ENCODE assay signal across 21 cellular contexts in genomic region chr11:33965032-33965431, GRCh38.
"Had no signal": no experiment of that assay in that cellular context is flagged by ENCODE, and none has a peak within 500 bp of the region (broad histone marks: within the 10 kb centered on the region; RNA-seq: fewer than 3 reads in every experiment).

No MANE protein-coding gene starts in this region.

- H3K9me3 Mint-ChIP-seq: natural killer cell; nephron progenitor cell; stimulated activated memory B cell treated with anti-CD40 and anti-IgM and Interleukin-4, amounts not matched to agents 10 μg/mL and 1 μg/mL and 100 μg/mL, for 72 hours; stimulated activated naive CD8-positive, alpha-beta T cell treated with anti-CD3 and anti-CD28 coated beads, Interleukin-15, amount 100 ng/mL, for 72 hours had no signal

- H3K4me3 Mint-ChIP-seq: natural killer cell; nephron progenitor cell; stimulated activated memory B cell treated with anti-CD40 and anti-IgM and Interleukin-4, amounts not matched to agents 10 μg/mL and 1 μg/mL and 100 μg/mL, for 72 hours; stimulated activated naive CD8-positive, alpha-beta T cell treated with anti-CD3 and anti-CD28 coated beads, Interleukin-15, amount 100 ng/mL, for 72 hours; type B pancreatic cell had no signal

- H3K27me3 Mint-ChIP-seq: stimulated activated memory B cell treated with anti-CD40 and anti-IgM and Interleukin-4, amounts not matched to agents 10 μg/mL and 1 μg/mL and 100 μg/mL, for 72 hours had no signal

- H3K27ac Mint-ChIP-seq: natural killer cell; nephron progenitor cell; progenitor cell of endocrine pancreas; stimulated activated memory B cell treated with anti-CD40 and anti-IgM and Interleukin-4, amounts not matched to agents 10 μg/mL and 1 μg/mL and 100 μg/mL, for 72 hours; stimulated activated naive CD8-positive, alpha-beta T cell treated with anti-CD3 and anti-CD28 coated beads, Interleukin-15, amount 100 ng/mL, for 72 hours; type B pancreatic cell had no signal

- ATAC-seq: left cardiac atrium; left lung; lower lobe of right lung; natural killer cell; right lobe of liver; stimulated activated memory B cell treated with anti-CD40 and anti-IgM and Interleukin-4, amounts not matched to agents 10 μg/mL and 1 μg/mL and 100 μg/mL, for 72 hours; stimulated activated naive CD8-positive, alpha-beta T cell treated with anti-CD3 and anti-CD28 coated beads, Interleukin-15, amount 100 ng/mL, for 72 hours had no signal

- DNase-seq: kidney glomerular epithelial cell; left cardiac atrium; left lung; lower lobe of right lung; mammary epithelial cell; mesenchymal stem cell; natural killer cell; nephron progenitor cell; ovary; right lobe of liver; stimulated activated CD4-positive, alpha-beta T cell treated with anti-CD3 and anti-CD28 coated beads, Interleukin-1b, Interleukin-23, amount 100 ng/mL, for 48 hours; stimulated activated CD4-positive, alpha-beta T cell treated with anti-CD3 and anti-CD28 coated beads, Interleukin-2, amount 100 ng/mL, for 48 hours; stimulated activated CD4-positive, alpha-beta T cell treated with anti-CD3 and anti-CD28 coated beads, Interleukin-4, amount 100 ng/mL, for 4 hours; stimulated activated CD8-positive, alpha-beta memory T cell treated with anti-CD3 and anti-CD28 coated beads, Interleukin-4, amount 100 ng/mL, for 48 hours; stimulated activated naive CD4-positive, alpha-beta T cell treated with Interleukin-2 at 50 U/mL for 16 hours; stimulated activated naive CD8-positive, alpha-beta T cell treated with anti-CD3 and anti-CD28 coated beads, Interleukin-15, amount 100 ng/mL, for 72 hours; substantia nigra; uterus had no signal

- H3K36me3 Mint-ChIP-seq: natural killer cell; stimulated activated memory B cell treated with anti-CD40 and anti-IgM and Interleukin-4, amounts not matched to agents 10 μg/mL and 1 μg/mL and 100 μg/mL, for 72 hours; type B pancreatic cell had no signal

- H3K4me1 Mint-ChIP-seq: natural killer cell; nephron progenitor cell; stimulated activated memory B cell treated with anti-CD40 and anti-IgM and Interleukin-4, amounts not matched to agents 10 μg/mL and 1 μg/mL and 100 μg/mL, for 72 hours; stimulated activated naive CD8-positive, alpha-beta T cell treated with anti-CD3 and anti-CD28 coated beads, Interleukin-15, amount 100 ng/mL, for 72 hours had no signal
